ENCODE assay signal across 12 cellular contexts in the genomic region with DNA sequence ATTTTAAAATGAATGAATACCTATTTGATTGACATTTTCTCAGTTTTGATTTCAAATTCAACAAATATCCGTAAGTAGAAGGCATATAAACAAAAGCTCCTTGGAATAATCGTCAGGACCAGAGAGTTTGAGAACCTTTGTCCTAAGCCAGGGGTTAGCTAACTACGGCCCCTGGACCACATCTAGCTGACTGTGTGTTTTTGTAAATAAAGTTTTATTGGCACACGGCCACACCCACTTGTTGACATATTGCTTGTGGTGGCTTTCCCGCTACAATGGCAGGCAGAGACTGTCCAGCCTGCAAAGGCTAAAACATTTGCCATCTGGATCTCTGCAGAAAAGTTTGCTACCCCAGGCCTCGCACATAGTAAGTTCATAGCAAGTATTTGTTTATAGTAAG.
DNase-seq lines count a peak whose midpoint lies in the region; ATAC-seq and TF ChIP-seq lines count a peak whose summit lies in the region.
"Had no signal": no experiment of that assay in that cellular context is flagged by ENCODE, and none has a peak within 500 bp of the region (broad histone marks: within the 10 kb centered on the region; RNA-seq: fewer than 3 reads in every experiment).

No MANE protein-coding gene starts in this region.

- H3K27ac Mint-ChIP-seq in activated CD8-positive, alpha-beta memory T cell treated with anti-CD3 and anti-CD28 coated beads, Interleukin-2, amount 10 ng/mL, durations not matched to agents 7 days and 5 days: peak overlapping the region; percentile 100
- peak overlapping the region; percentile 96 for H3K27ac Mint-ChIP-seq in stimulated activated naive B cell treated with anti-CD40 and anti-IgM and Interleukin-4, amounts not matched to agents 10 μg/mL and 1 μg/mL and 100 μg/mL, for 72 hours

- intact Hi-C loops in PC-3 (cut with micrococcal nuclease): no loop called here

- no peaks in the 10 kb centered on the region for H4K20me1 ChIP-seq in PC-3 (ENCODE audit: low read length)

- H3K9me3 Mint-ChIP-seq in activated CD8-positive, alpha-beta memory T cell treated with anti-CD3 and anti-CD28 coated beads, Interleukin-2, amount 10 ng/mL, durations not matched to agents 7 days and 5 days (ENCODE audit: low read depth): no peaks in the 10 kb centered on the region
- peaks cover 0 to 1% of the 10 kb centered on the region in 2 donors for H3K9me3 Mint-ChIP-seq in stimulated activated naive B cell treated with anti-CD40 and anti-IgM and Interleukin-4, amounts not matched to agents 10 μg/mL and 1 μg/mL and 100 μg/mL, for 72 hours

- H3K36me3 ChIP-seq in PC-3 (ENCODE audit: low read depth, low read length): no peaks in the 10 kb centered on the region
- no peaks in the 10 kb centered on the region for H3K36me3 ChIP-seq in effector memory CD4-positive, alpha-beta T cell (ENCODE audit: control insufficient read depth, insufficient read depth, low read length)
- H3K36me3 ChIP-seq: gastroesophageal sphincter, tibial artery had no signal

- H3K4me2 ChIP-seq in PC-3 (ENCODE audit: low read length): peak overlapping the region; percentile 77

- peaks cover 2% of the 10 kb centered on the region for H3K36me3 Mint-ChIP-seq in activated CD8-positive, alpha-beta memory T cell treated with anti-CD3 and anti-CD28 coated beads, Interleukin-2, amount 10 ng/mL, durations not matched to agents 7 days and 5 days
- peaks cover 8 to 28% of the 10 kb centered on the region in 2 donors for H3K36me3 Mint-ChIP-seq in stimulated activated naive B cell treated with anti-CD40 and anti-IgM and Interleukin-4, amounts not matched to agents 10 μg/mL and 1 μg/mL and 100 μg/mL, for 72 hours

- POLR2A ChIA-PET in PC-3 (lab: Charles Lee; ENCODE audit: unreplicated experiment): interaction anchor here (0.6 kb wide), 2 partner anchors 141 to 142 kb away, joined by 3 to 5 read pairs; no protein-coding TSS in a partner anchor

- no TSS peak for BruUV-seq in PC-3 (replicated peaks; lab: Mats Ljungman, UMichigan)

- peak overlapping the region; percentile 47 for H3K4me3 Mint-ChIP-seq in activated CD8-positive, alpha-beta memory T cell treated with anti-CD3 and anti-CD28 coated beads, Interleukin-2, amount 10 ng/mL, durations not matched to agents 7 days and 5 days
- H3K4me3 Mint-ChIP-seq in stimulated activated naive B cell treated with anti-CD40 and anti-IgM and Interleukin-4, amounts not matched to agents 10 μg/mL and 1 μg/mL and 100 μg/mL, for 72 hours: peak overlapping the region; percentile 44 to 72

- no peaks in the 10 kb centered on the region for H3K27me3 ChIP-seq in PC-3 (ENCODE audit: low read length)
- no peaks in the 10 kb centered on the region for H3K27me3 ChIP-seq in effector memory CD4-positive, alpha-beta T cell (replicated peaks; ENCODE audit: control insufficient read depth, insufficient read depth, low read length, poor library complexity, severe bottlenecking)
- H3K27me3 ChIP-seq: gastroesophageal sphincter had no signal

- no peaks in the 10 kb centered on the region for H3F3A ChIP-seq in PC-3 (ENCODE audit: low read length, unreplicated experiment)

- DNase-seq in activated CD8-positive, alpha-beta memory T cell treated with anti-CD3 and anti-CD28 coated beads, Interleukin-2, amount 10 ng/mL, durations not matched to agents 7 days and 5 days: no peak
- DNase-seq in activated CD8-positive, alpha-beta memory T cell treated with anti-CD3 and anti-CD28 coated beads, Interleukin-2, amount 50 U/mL, for 4 hours: no peak
- peak; percentile 44 for DNase-seq in PC-3
- DNase-seq in effector memory CD4-positive, alpha-beta T cell: no peak
- no peak for DNase-seq in stimulated activated naive B cell treated with anti-CD40 and anti-IgM and Interleukin-4, amounts not matched to agents 10 μg/mL and 1 μg/mL and 100 μg/mL, for 72 hours
- DNase-seq in hepatic stellate cell (ENCODE audit: low spot score): no peak
- no peak for DNase-seq in NCI-H1417 (lab: John Stamatoyannopoulos, UW)
- DNase-seq: NCI-H1436 had no signal

- peak overlapping the region; percentile 68 for H3K27ac ChIP-seq in PC-3 (ENCODE audit: low read length)
- H3K27ac ChIP-seq in effector memory CD4-positive, alpha-beta T cell (ENCODE audit: insufficient read depth, low read length, poor library complexity, severe bottlenecking): peak overlapping the region; percentile 72
- H3K27ac ChIP-seq: tibial artery had no signal

- peak overlapping the region; percentile 37; the same call in 1 of the 2 replicates for H2AFZ ChIP-seq in PC-3 (ENCODE audit: low read length)

- peaks cover 69% of the 10 kb centered on the region for H3K4me1 Mint-ChIP-seq in activated CD8-positive, alpha-beta memory T cell treated with anti-CD3 and anti-CD28 coated beads, Interleukin-2, amount 10 ng/mL, durations not matched to agents 7 days and 5 days
- H3K4me1 Mint-ChIP-seq in stimulated activated naive B cell treated with anti-CD40 and anti-IgM and Interleukin-4, amounts not matched to agents 10 μg/mL and 1 μg/mL and 100 μg/mL, for 72 hours: peaks cover 54 to 93% of the 10 kb centered on the region in 2 donors

- no peaks in the 10 kb centered on the region for H3K79me2 ChIP-seq in PC-3 (ENCODE audit: low read length)

- CTCF ChIA-PET in activated CD8-positive, alpha-beta memory T cell treated with anti-CD3 and anti-CD28 coated beads, Interleukin-2, amount 10 ng/mL, durations not matched to agents 7 days and 5 days (lab: Charles Lee): interaction anchor here (0.8 to 20.7 kb wide), 9 partner anchors 4 to 291 kb away, joined by 3 to 434 read pairs (median 11); a partner anchor contains a TSS
- CTCF ChIA-PET in PC-3 (lab: Charles Lee): interaction anchor here (0.6 to 1.2 kb wide), 2 partner anchors 18 to 144 kb away, joined by 3 to 4 read pairs; no protein-coding TSS in a partner anchor

- no peak overlapping the region for H3K4me3 ChIP-seq in PC-3 (ENCODE audit: low read length)
- peak overlapping the region; percentile 20 for H3K4me3 ChIP-seq in effector memory CD4-positive, alpha-beta T cell (ENCODE audit: insufficient read depth, low read depth, low read length, poor library complexity, severe bottlenecking)
- H3K4me3 ChIP-seq: gastroesophageal sphincter, mucosa of descending colon, tibial artery had no signal

- TF ChIP-seq CTCF in PC-3 (conservative IDR thresholded peaks at IDR 0.05; ENCODE audit: low read depth, low read length): no peak

- no peaks in the 10 kb centered on the region for H3K9me2 ChIP-seq in PC-3 (replicated peaks; ENCODE audit: low read length)

- ATAC-seq in activated CD8-positive, alpha-beta memory T cell treated with anti-CD3 and anti-CD28 coated beads, Interleukin-2, amount 10 ng/mL, durations not matched to agents 7 days and 5 days: no peak
- no peak; the same call in 1 of the 2 replicates for ATAC-seq in PC-3
- no peak for ATAC-seq in stimulated activated naive B cell treated with anti-CD40 and anti-IgM and Interleukin-4, amounts not matched to agents 10 μg/mL and 1 μg/mL and 100 μg/mL, for 72 hours (replicated peaks)
- ATAC-seq in GM21576 (IDR thresholded peaks at IDR 0.05; ENCODE audit: unreplicated experiment): no peak

- H3K9me3 ChIP-seq in PC-3 (ENCODE audit: low read length): no peaks in the 10 kb centered on the region
- no peaks in the 10 kb centered on the region for H3K9me3 ChIP-seq in effector memory CD4-positive, alpha-beta T cell (ENCODE audit: control insufficient read depth, low read length)
- H3K9me3 ChIP-seq: mucosa of descending colon, tibial artery had no signal

- H3K4me1 ChIP-seq in PC-3 (ENCODE audit: insufficient read depth, low read length): peaks cover 27% of the 10 kb centered on the region
- H3K4me1 ChIP-seq in effector memory CD4-positive, alpha-beta T cell (ENCODE audit: control insufficient read depth, insufficient read depth, low read length, poor library complexity, severe bottlenecking): peaks cover 47% of the 10 kb centered on the region

- H3K9ac ChIP-seq in PC-3 (ENCODE audit: low read length): peak overlapping the region; percentile 21; the same call in 1 of the 2 replicates

- no peaks in the 10 kb centered on the region for H3K27me3 Mint-ChIP-seq in activated CD8-positive, alpha-beta memory T cell treated with anti-CD3 and anti-CD28 coated beads, Interleukin-2, amount 10 ng/mL, durations not matched to agents 7 days and 5 days
- no peaks in the 10 kb centered on the region for H3K27me3 Mint-ChIP-seq in stimulated activated naive B cell treated with anti-CD40 and anti-IgM and Interleukin-4, amounts not matched to agents 10 μg/mL and 1 μg/mL and 100 μg/mL, for 72 hours
